ENCODE assay signal across 8 cellular contexts in the genomic region with DNA sequence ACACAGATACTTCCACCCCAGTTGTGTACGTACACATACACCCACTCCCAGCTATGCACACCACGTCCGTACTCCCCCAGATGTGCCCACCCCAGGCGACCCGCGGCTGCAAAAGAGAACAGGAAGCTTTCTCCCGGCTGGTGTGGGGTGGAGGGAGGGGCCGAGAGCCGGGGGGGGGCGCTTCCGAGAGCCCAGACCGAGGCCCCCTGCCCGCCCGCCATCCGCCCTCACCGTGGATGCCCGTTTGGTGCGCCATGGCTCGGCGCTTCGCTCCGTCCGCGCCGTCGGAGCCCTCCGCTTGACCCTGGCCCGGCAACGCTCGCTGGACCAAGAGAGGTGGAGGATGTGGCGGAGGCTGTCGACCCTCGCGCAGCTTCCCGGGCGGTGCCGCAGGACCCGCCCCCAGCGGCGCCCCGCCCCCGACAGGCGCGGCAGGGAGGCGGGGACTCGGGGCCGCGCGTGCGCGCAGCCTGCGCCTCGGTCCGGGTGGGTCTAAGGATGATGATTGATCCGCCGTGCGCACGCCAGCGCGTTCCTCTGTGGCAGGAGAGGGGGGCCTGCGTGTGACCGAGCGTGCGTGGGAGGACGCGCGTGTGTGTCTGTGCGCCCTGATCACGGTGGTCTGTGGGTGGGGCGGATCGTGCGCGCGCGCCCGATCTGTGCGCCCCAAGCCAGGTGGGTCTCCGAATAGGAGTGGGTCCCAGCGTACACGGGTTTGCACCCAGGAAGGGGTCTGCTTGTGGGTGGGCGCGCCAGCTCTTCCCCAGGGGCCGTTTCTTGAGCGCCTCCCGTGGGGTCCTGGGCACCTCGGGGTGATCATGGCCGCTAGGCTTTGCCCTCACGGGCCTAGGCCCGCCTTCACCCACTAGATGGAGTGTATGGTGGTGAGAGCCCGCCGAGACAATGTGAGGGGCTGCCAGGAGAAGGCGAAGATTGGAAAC. TPM values are rescaled to one million over a fixed set of nuclear protein-coding genes. Genes with fewer than 3 reads are reported as not detected.
A peak's percentile ranks its signal among the peaks of the same experiment; 100 is the strongest.
DNase-seq lines count a peak whose midpoint lies in the region; ATAC-seq and TF ChIP-seq lines count a peak whose summit lies in the region.

Gene TWF2, minus strand, starts transcription at position 398 of the 941 bp plus-strand sequence. Its CDS starts 142 bp downstream, at position 256.

- no peaks in the 10 kb centered on the region for H3K9me3 Mint-ChIP-seq in activated naive CD4-positive, alpha-beta T cell treated with anti-CD3 and anti-CD28 coated beads, Interleukin-2, amount 10 ng/mL, durations not matched to agents 7 days and 5 days

- H3K9ac ChIP-seq in SK-N-MC (ENCODE audit: insufficient read length): peak within 1 kb of the TSS; percentile 81

- no peaks in the 10 kb centered on the region for H3K36me3 ChIP-seq in SK-N-MC (ENCODE audit: insufficient read depth, low read length)

- peak within 1 kb of the TSS; percentile 80; the same call in 1 of the 2 replicates for H3K27ac ChIP-seq in SK-N-MC
- H3K27ac ChIP-seq in temporal lobe (ENCODE audit: low read depth, low read length): peak within 1 kb of the TSS; percentile 92

- no peaks in the 10 kb centered on the region for H3K9me3 ChIP-seq in SK-N-MC (ENCODE audit: low read depth, low read length)

- DNase-seq in Daoy (ENCODE audit: low read depth): peak; percentile 85
- peak; percentile 97 for DNase-seq in HuH-7.5 (ENCODE audit: low spot score)
- DNase-seq in SK-N-MC (ENCODE audit: low read depth, low spot score): no peak
- DNase-seq in activated naive CD4-positive, alpha-beta T cell treated with anti-CD3 and anti-CD28 coated beads, Interleukin-2, amount 10 ng/mL, durations not matched to agents 7 days and 5 days: peak; percentile 88
- DNase-seq in globus pallidus (ENCODE audit: low spot score): peak; percentile 79
- peak; percentile 62 for DNase-seq in omental fat pad (ENCODE audit: low spot score)

- ATAC-seq in GM21423 (IDR thresholded peaks at IDR 0.05; ENCODE audit: unreplicated experiment) (peak; percentile 64), omental fat pad (ENCODE audit: low FRiP score) (peak; percentile 75)

- CTCF ChIA-PET in activated naive CD4-positive, alpha-beta T cell treated with anti-CD3 and anti-CD28 coated beads, Interleukin-2, amount 10 ng/mL, durations not matched to agents 7 days and 5 days (lab: Charles Lee): interaction anchor here (0.9 to 10.0 kb wide), 3 partner anchors 18 to 101 kb away, joined by 5 to 106 read pairs (median 9); partner anchors contain the start of gene WDR82

- H3K36me3 Mint-ChIP-seq in activated naive CD4-positive, alpha-beta T cell treated with anti-CD3 and anti-CD28 coated beads, Interleukin-2, amount 10 ng/mL, durations not matched to agents 7 days and 5 days: peaks cover 31% of the 10 kb centered on the region

- H3K27ac Mint-ChIP-seq in activated naive CD4-positive, alpha-beta T cell treated with anti-CD3 and anti-CD28 coated beads, Interleukin-2, amount 10 ng/mL, durations not matched to agents 7 days and 5 days: peak within 1 kb of the TSS; percentile 96

- peak within 1 kb of the TSS; percentile 96 for H3K4me3 Mint-ChIP-seq in activated naive CD4-positive, alpha-beta T cell treated with anti-CD3 and anti-CD28 coated beads, Interleukin-2, amount 10 ng/mL, durations not matched to agents 7 days and 5 days

- peak within 1 kb of the TSS; percentile 85 for H3K4me3 ChIP-seq in SK-N-MC

- no peak for TF ChIP-seq CTCF in omental fat pad (IDR thresholded peaks at IDR 0.05)

- H3K4me1 Mint-ChIP-seq in activated naive CD4-positive, alpha-beta T cell treated with anti-CD3 and anti-CD28 coated beads, Interleukin-2, amount 10 ng/mL, durations not matched to agents 7 days and 5 days: peaks cover 80% of the 10 kb centered on the region

- H3K27me3 Mint-ChIP-seq in activated naive CD4-positive, alpha-beta T cell treated with anti-CD3 and anti-CD28 coated beads, Interleukin-2, amount 10 ng/mL, durations not matched to agents 7 days and 5 days: no peaks in the 10 kb centered on the region

RNA-seq across cellular contexts. Expression of gene TWF2, which starts in this region (rescaled TPM):
- 103 and 109 TPM in 2 replicates for total RNA-seq in Daoy (2014; rRNA removed; shearing (Covaris generic))
- 100 to 1,000 TPM in 1 of 4 donors, 10 to 100 TPM in 3; 50.1 to 116 (median 78.3) TPM for total RNA-seq in omental fat pad
- 17.2 TPM for total RNA-seq in temporal lobe
